23 cellular contexts compared by ENCODE assay signal in the genomic region with DNA sequence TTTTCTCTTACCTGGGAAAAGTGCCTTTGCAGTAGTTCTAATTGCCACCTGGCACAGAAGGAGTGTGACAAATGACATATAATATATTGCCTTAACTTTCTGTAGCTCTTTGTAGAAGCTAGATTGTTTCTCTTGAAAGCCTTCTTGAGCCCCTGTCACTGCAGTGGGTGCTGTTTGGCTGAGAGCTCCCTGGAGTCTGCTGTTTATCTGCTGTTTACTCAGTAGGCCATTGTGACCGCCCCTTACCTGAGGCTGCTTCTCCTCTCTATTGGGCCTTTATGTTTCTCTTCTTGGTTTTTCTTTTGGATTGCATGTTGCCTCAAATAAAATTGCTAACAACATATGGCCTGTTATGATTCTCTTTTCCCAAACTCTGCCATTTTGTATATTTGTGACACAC.
"Had no signal": no experiment of that assay in that cellular context is flagged by ENCODE, and none has a peak within 500 bp of the region (broad histone marks: within the 10 kb centered on the region; RNA-seq: fewer than 3 reads in every experiment).

No MANE protein-coding gene starts in this region.

- H3K4me1 ChIP-seq: pancreas, upper lobe of right lung had no signal

- H3K4me3 ChIP-seq: pancreas, thyroid gland, upper lobe of right lung had no signal

- H3K9me3 Mint-ChIP-seq: activated naive CD4-positive, alpha-beta T cell treated with anti-CD3 and anti-CD28 coated beads for 36 hours; dendritic cell treated with granulocyte-macrophage colony-stimulating factor and Interleukin-4, amounts not matched to agents 40 ng/mL and 50 ng/mL, for 4 days; memory B cell; stimulated activated naive CD8-positive, alpha-beta T cell treated with anti-CD3 and anti-CD28 coated beads, Interleukin-15, Interleukin-2, amounts not matched to agents 100 ng/mL and 50 ng/mL, for 24 hours had no signal

- H3K9me3 ChIP-seq: pancreas, thyroid gland, upper lobe of right lung had no signal

- H3K36me3 ChIP-seq: pancreas, thyroid gland, upper lobe of right lung had no signal

- H3K27me3 ChIP-seq: pancreas, thyroid gland, upper lobe of right lung had no signal

- FAIRE-seq: keratinocyte, pancreas had no signal

- DNase-seq: activated B cell treated with CpG ODN at 0.5 μM for 24 hours; activated CD4-positive, alpha-beta T cell treated with anti-CD3 and anti-CD28 coated beads for 36 hours; activated CD4-positive, alpha-beta T cell treated with anti-CD3 and anti-CD28 coated beads, Interleukin-2, amount 50 U/mL, for 4 hours; activated CD8-positive, alpha-beta memory T cell treated with anti-CD3 and anti-CD28 coated beads, Interleukin-2, amount 50 U/mL, for 48 hours; activated naive CD4-positive, alpha-beta T cell treated with anti-CD3 and anti-CD28 coated beads for 36 hours; activated T-cell treated with anti-CD3 and anti-CD28 coated beads, Interleukin-2, amount 50 U/mL, for 4 hours; amygdala; effector CD4-positive, alpha-beta T cell; erythroblast; foreskin fibroblast; left colon; nephron progenitor cell; pancreas; right cardiac atrium; stimulated activated CD4-positive, alpha-beta T cell treated with anti-CD3 and anti-CD28 coated beads, Interleukin-12 subunit alpha, Interleukin-12 subunit beta, amount 100 ng/mL, for 4 hours; substantia nigra; T-helper 9 cell; thyroid gland; upper lobe of right lung had no signal

- ATAC-seq: activated CD4-positive, alpha-beta T cell treated with anti-CD3 and anti-CD28 coated beads for 36 hours; activated T-cell treated with anti-CD3 and anti-CD28 coated beads, Interleukin-2, amount 50 U/mL, for 4 hours; left colon; pancreas; right cardiac atrium; upper lobe of right lung had no signal

- H3K27ac Mint-ChIP-seq: activated B cell treated with CpG ODN at 0.5 μM for 24 hours; activated naive CD4-positive, alpha-beta T cell treated with anti-CD3 and anti-CD28 coated beads for 36 hours; dendritic cell treated with granulocyte-macrophage colony-stimulating factor and Interleukin-4, amounts not matched to agents 40 ng/mL and 50 ng/mL, for 4 days; nephron progenitor cell; stimulated activated naive CD8-positive, alpha-beta T cell treated with anti-CD3 and anti-CD28 coated beads, Interleukin-15, Interleukin-2, amounts not matched to agents 100 ng/mL and 50 ng/mL, for 24 hours had no signal

- H3K4me3 Mint-ChIP-seq: activated B cell treated with CpG ODN at 0.5 μM for 24 hours; activated CD4-positive, alpha-beta T cell treated with anti-CD3 and anti-CD28 coated beads for 36 hours; activated naive CD4-positive, alpha-beta T cell treated with anti-CD3 and anti-CD28 coated beads for 36 hours; activated T-cell treated with anti-CD3 and anti-CD28 coated beads, Interleukin-2, amount 50 U/mL, for 4 hours; dendritic cell treated with granulocyte-macrophage colony-stimulating factor and Interleukin-4, amounts not matched to agents 40 ng/mL and 50 ng/mL, for 4 days; memory B cell; nephron progenitor cell; stimulated activated naive CD8-positive, alpha-beta T cell treated with anti-CD3 and anti-CD28 coated beads, Interleukin-15, Interleukin-2, amounts not matched to agents 100 ng/mL and 50 ng/mL, for 24 hours had no signal

- H3K27ac ChIP-seq: pancreas, thyroid gland, upper lobe of right lung had no signal

- H3K27me3 Mint-ChIP-seq: activated B cell treated with CpG ODN at 0.5 μM for 24 hours; activated CD4-positive, alpha-beta T cell treated with anti-CD3 and anti-CD28 coated beads for 36 hours; dendritic cell treated with granulocyte-macrophage colony-stimulating factor and Interleukin-4, amounts not matched to agents 40 ng/mL and 50 ng/mL, for 4 days; memory B cell; stimulated activated naive CD8-positive, alpha-beta T cell treated with anti-CD3 and anti-CD28 coated beads, Interleukin-15, Interleukin-2, amounts not matched to agents 100 ng/mL and 50 ng/mL, for 24 hours had no signal
